In the genomic region with DNA sequence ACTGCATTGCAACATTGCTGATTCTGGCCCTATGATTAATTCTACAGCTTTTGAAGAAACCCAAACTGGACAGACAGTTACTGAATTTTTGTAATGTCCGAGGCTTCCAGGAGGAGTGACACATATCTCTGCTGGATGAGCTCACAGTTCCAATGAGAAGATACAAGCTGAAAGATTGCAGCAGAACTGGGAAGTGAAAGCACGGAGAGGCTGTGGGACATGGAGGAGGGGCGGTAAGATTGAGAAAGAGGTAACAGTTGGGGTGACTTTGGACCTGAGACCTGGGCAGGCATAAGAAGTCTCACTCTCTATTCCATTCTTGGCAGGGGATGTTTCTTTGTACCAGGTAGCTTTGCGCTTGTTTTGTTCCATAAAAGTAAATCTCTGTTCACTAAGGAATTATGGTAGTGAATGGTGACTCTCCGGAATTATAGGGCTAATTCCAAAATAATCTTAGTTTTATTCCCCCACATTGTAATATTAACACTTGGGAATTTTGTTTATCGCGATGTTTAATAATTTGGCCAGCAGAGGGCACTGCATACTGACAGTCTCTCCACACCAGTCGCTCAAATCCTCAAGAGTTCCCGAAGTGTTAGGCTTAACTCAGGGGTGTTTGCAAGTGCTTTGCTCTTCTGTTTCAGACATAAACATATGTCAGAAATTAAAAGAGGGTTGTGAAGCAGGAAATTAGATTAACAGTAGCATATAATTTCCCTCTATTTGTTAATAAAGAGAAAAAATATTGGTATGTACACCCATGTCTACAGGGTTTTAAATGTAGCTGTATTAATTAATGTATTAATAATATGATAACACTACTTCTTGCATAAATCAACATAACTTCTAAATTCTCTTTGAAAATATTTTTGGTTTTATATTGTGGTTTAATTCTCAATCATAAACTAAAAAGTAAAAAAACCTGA, we compare ENCODE assay signal across 9 cellular contexts.
DNase-seq lines count a peak whose midpoint lies in the region; ATAC-seq and TF ChIP-seq lines count a peak whose summit lies in the region.
"Had no signal": no experiment of that assay in that cellular context is flagged by ENCODE, and none has a peak within 500 bp of the region (broad histone marks: within the 10 kb centered on the region; RNA-seq: fewer than 3 reads in every experiment).

No MANE protein-coding gene starts in this region.

- H3K27me3 ChIP-seq in right lobe of liver (no peaks in the 10 kb centered on the region), suprapubic skin (no peaks in the 10 kb centered on the region)
- H3K27me3 ChIP-seq: BLaER1 had no signal

- H3K4me3 ChIP-seq in NB4 (ENCODE audit: low read depth, low read length) (peak overlapping the region; percentile 30), coronary artery (peak overlapping the region; percentile 54), right lobe of liver (peak overlapping the region in 2 of 3 donors; percentile 20 to 34), suprapubic skin (no peak overlapping the region)
- H3K4me3 ChIP-seq: BLaER1 had no signal

- H3K9me3 ChIP-seq in right lobe of liver (no peaks in the 10 kb centered on the region), suprapubic skin (no peaks in the 10 kb centered on the region)
- H3K9me3 ChIP-seq: BLaER1 had no signal

- TF ChIP-seq CTCF in NB4 (IDR thresholded peaks at IDR 0.05; ENCODE audit: low read depth, low read length), result peak; percentile 26
- peak; percentile 47 for TF ChIP-seq CTCF in coronary artery (IDR thresholded peaks at IDR 0.05)
- peak; percentile 56 to 71 (median 64) for TF ChIP-seq CTCF in right lobe of liver (IDR thresholded peaks at IDR 0.05)
- peak; percentile 32 to 43 for TF ChIP-seq CTCF in suprapubic skin (IDR thresholded peaks at IDR 0.05)

- H3K4me1 ChIP-seq in right lobe of liver (peaks cover 0 to 8% (median 0%) of the 10 kb centered on the region in 4 donors), suprapubic skin (no peaks in the 10 kb centered on the region)
- H3K4me1 ChIP-seq: BLaER1 had no signal

- TF ChIP-seq EP300 in suprapubic skin (IDR thresholded peaks at IDR 0.05), result no peak

- DNase-seq in DMS 273 (lab: John Stamatoyannopoulos, UW; ENCODE audit: unreplicated experiment) (peak; percentile 76), DMS 273 treated with DMSO at 0.1 percent for 48 hours (lab: John Stamatoyannopoulos, UW) (no peak), NB4 (ENCODE audit: low read depth) (peak; percentile 92), SK-MEL-5 (ENCODE audit: low read depth, low spot score) (peak; percentile 63), coronary artery (ENCODE audit: low spot score) (no peak), right lobe of liver (peak in 1 of 3 donors; percentile 66), suprapubic skin (ENCODE audit: low spot score in 2 of 2) (no peak)

- ATAC-seq in GM21723 (IDR thresholded peaks at IDR 0.05; ENCODE audit: unreplicated experiment) (peak; percentile 58), right lobe of liver (peak; percentile 91 to 93 (median 92))

- H3K36me3 ChIP-seq in right lobe of liver, result no peaks in the 10 kb centered on the region
- no peaks in the 10 kb centered on the region for H3K36me3 ChIP-seq in suprapubic skin
- H3K36me3 ChIP-seq: BLaER1 had no signal

- in situ Hi-C loops in SK-MEL-5 (cut with HindIII; ENCODE audit: low pct_unique_long_range_greater_than_20kb, low sequenced_read_pairs), result no loop called here

- intact Hi-C loops in right lobe of liver (cut with DNase I), result no loop called here

- no peak for TF ChIP-seq POLR2A in NB4 (IDR thresholded peaks at IDR 0.05; ENCODE audit: extremely low read depth, insufficient read length)
- TF ChIP-seq POLR2A in right lobe of liver (IDR thresholded peaks at IDR 0.05), result no peak
- no peak for TF ChIP-seq POLR2A in suprapubic skin (IDR thresholded peaks at IDR 0.05)

- H3K27ac ChIP-seq in coronary artery (peak overlapping the region in 1 of 2 donors; percentile 40), right lobe of liver (peak overlapping the region in 2 of 3 donors; percentile 35 to 47), suprapubic skin (no peak overlapping the region)
- H3K27ac ChIP-seq: BLaER1 had no signal

- WGBS in right lobe of liver (ENCODE audit: insufficient coverage, low coverage, low lambda C conversion rate, missing lambda C conversion rate), result 3% methylated on average over 9 of the region's 9 CpGs
- 12% methylated on average over 9 of the region's 9 CpGs for WGBS in suprapubic skin

Comparison
In these comparisons a context has a peak if more than half of its experiments do, and no peak if none do; other contexts are left out.
1. DNase-seq: peak in DMS 273 (single experiment), NB4 (single experiment) and SK-MEL-5 (single experiment); none in DMS 273 treated with DMSO at 0.1 percent for 48 hours (single experiment), coronary artery (single experiment) and suprapubic skin (0 of 2).
2. Peak in every context shown above with its lines, with median percentiles within 50 percentile points of each other: CTCF ChIP-seq.